Comparison of ENCODE assay signal across 18 cellular contexts in the genomic region with DNA sequence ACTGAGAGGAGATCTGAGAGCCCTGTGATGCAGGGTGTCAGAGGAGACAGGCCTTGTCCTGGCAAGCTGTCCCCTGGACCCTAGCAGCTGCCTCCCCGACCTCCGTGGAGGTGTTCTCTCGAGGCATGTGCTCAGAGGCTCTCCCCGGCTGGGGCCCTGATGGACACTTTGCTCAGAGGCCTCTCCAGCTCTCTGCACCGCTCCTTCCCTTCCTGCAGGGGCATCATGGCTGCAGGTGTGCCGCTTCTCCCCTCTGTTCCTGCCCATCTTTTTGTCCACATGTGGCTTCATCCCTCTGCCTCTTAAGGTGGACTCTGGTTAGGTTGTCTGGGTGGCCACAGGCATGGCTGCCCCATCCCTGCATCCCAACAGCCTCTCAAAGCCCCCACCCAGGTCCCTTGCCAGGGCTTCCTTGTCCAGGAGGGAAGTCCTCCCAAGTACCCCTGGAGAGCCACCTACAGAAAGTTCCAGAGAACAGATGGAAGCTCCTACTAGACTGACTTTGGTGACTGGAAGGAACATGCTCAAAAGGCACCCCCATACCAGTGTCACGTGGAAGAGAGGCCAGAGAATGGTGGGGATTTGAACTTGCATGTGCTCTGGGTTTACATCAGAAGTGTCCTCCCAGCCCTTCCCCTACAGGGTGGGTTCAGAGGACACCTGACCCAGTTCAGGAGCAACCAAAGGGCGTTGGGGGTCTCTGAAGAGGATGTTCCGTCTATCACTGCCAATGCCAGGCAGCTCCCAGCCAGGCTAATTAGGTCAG.
A peak's percentile ranks its signal among the peaks of the same experiment; 100 is the strongest.
DNase-seq lines count a peak whose midpoint lies in the region; ATAC-seq, FAIRE-seq and TF ChIP-seq lines count a peak whose summit lies in the region.
"Had no signal": no experiment of that assay in that cellular context is flagged by ENCODE, and none has a peak within 500 bp of the region (broad histone marks: within the 10 kb centered on the region; RNA-seq: fewer than 3 reads in every experiment).

No MANE protein-coding gene starts in this region.

- in situ Hi-C loops in KBM-7 (cut with MboI; ENCODE audit: low pct_unique_long_range_greater_than_20kb, low sequenced_read_pairs): no loop called here

- no peak for TF ChIP-seq CTCF in A549 (IDR thresholded peaks at IDR 0.05)
- TF ChIP-seq CTCF in GM12873 (IDR thresholded peaks at IDR 0.05; ENCODE audit: insufficient read depth, low read depth, low read length, missing control alignments): peak; percentile 42
- TF ChIP-seq CTCF in foreskin keratinocyte (conservative IDR thresholded peaks at IDR 0.05): peak; percentile 33

- no peaks in the 10 kb centered on the region for H3K4me1 ChIP-seq in A549
- H3K4me1 ChIP-seq in foreskin keratinocyte: peaks cover 17% of the 10 kb centered on the region
- H3K4me1 ChIP-seq: HAP-1 had no signal

- FAIRE-seq in A549 (lab: Jason Lieb, UNC): no peak

- H3K4me3 ChIP-seq in A549: no peak overlapping the region
- H3K4me3 ChIP-seq: gastrocnemius medialis, HAP-1, sigmoid colon, upper lobe of left lung had no signal

- H3K27me3 ChIP-seq in foreskin keratinocyte: no peaks in the 10 kb centered on the region
- H3K27me3 ChIP-seq: gastrocnemius medialis, sigmoid colon, upper lobe of left lung had no signal

- no peak for TF ChIP-seq POLR2A in A549 (IDR thresholded peaks at IDR 0.05; ENCODE audit: low read length)

- H3K27ac ChIP-seq in A549 (no peak overlapping the region), foreskin keratinocyte (peak overlapping the region; percentile 22)
- H3K27ac ChIP-seq: gastrocnemius medialis had no signal

- TF ChIP-seq EP300 in A549 (IDR thresholded peaks at IDR 0.05): no peak

- peak in 1 of 2 experiments; percentile 18 for DNase-seq in A549 (ENCODE audit: low read depth in 1 of 2, low spot score in 1 of 2)
- no peak for DNase-seq in foreskin keratinocyte
- DNase-seq in KBM-7: no peak
- no peak for DNase-seq in NK-92 treated with Interleukin-12 subunit alpha and Interleukin-12 subunit beta, amount 100 ng/mL, for 24 hours (lab: John Stamatoyannopoulos, UW)
- no peak for DNase-seq in occipital lobe (lab: John Stamatoyannopoulos, UW)
- DNase-seq: activated CD4-positive, alpha-beta T cell treated with anti-CD3 and anti-CD28 coated beads, Interleukin-2, amount 10 ng/mL, durations not matched to agents 24 days and 14 days; activated T-cell treated with anti-CD3 and anti-CD28 coated beads, Interleukin-2, amount 50 U/mL, for 1 hour; central memory CD4-positive, alpha-beta T cell; gastrocnemius medialis; immature natural killer cell; NCI-H1417 treated with DMSO at 0.1 percent for 48 hours; sigmoid colon; stimulated activated CD4-positive, alpha-beta T cell treated with anti-CD3 and anti-CD28 coated beads, Interleukin-4, amount 100 ng/mL, for 4 hours; upper lobe of left lung had no signal

- POLR2A ChIA-PET in A549 (lab: Yijun Ruan, JAX): no interaction called here

- ATAC-seq in A549 (peak; percentile 49 to 80; a peak in 5 of 6 replicates), SK-N-SH treated with all-trans-retinoic acid at 6 μM for 48 hours (peak; percentile 32; the same call in 2 of the 3 replicates), foreskin keratinocyte (peak; percentile 15), HG02973 (IDR thresholded peaks at IDR 0.05; ENCODE audit: unreplicated experiment) (no peak)
- ATAC-seq: gastrocnemius medialis had no signal

- no peaks in the 10 kb centered on the region for H3K9me3 ChIP-seq in A549
- H3K9me3 ChIP-seq: gastrocnemius medialis, HAP-1, sigmoid colon, upper lobe of left lung had no signal

- WGBS in A549 (ENCODE audit: missing lambda C conversion rate): 65% methylated on average over 9 of the region's 9 CpGs

- no peak overlapping the region for H3K4me2 ChIP-seq in A549

- TF ChIP-seq RAD21 in A549 (conservative IDR thresholded peaks at IDR 0.05 in 1 of 2, IDR thresholded peaks at IDR 0.05 in 1 of 2): no peak

- CTCF ChIA-PET in A549 (lab: Yijun Ruan, JAX): interaction anchor here (0.9 to 1.7 kb wide), 3 partner anchors 16 to 306 kb away, joined by 3 to 4 read pairs (median 3); no protein-coding TSS in a partner anchor

TF ChIP-seq in A549, 52 proteins besides CTCF, POLR2A, EP300 and RAD21 (continues in another document):
- TF ChIP-seq, protein P1, sequence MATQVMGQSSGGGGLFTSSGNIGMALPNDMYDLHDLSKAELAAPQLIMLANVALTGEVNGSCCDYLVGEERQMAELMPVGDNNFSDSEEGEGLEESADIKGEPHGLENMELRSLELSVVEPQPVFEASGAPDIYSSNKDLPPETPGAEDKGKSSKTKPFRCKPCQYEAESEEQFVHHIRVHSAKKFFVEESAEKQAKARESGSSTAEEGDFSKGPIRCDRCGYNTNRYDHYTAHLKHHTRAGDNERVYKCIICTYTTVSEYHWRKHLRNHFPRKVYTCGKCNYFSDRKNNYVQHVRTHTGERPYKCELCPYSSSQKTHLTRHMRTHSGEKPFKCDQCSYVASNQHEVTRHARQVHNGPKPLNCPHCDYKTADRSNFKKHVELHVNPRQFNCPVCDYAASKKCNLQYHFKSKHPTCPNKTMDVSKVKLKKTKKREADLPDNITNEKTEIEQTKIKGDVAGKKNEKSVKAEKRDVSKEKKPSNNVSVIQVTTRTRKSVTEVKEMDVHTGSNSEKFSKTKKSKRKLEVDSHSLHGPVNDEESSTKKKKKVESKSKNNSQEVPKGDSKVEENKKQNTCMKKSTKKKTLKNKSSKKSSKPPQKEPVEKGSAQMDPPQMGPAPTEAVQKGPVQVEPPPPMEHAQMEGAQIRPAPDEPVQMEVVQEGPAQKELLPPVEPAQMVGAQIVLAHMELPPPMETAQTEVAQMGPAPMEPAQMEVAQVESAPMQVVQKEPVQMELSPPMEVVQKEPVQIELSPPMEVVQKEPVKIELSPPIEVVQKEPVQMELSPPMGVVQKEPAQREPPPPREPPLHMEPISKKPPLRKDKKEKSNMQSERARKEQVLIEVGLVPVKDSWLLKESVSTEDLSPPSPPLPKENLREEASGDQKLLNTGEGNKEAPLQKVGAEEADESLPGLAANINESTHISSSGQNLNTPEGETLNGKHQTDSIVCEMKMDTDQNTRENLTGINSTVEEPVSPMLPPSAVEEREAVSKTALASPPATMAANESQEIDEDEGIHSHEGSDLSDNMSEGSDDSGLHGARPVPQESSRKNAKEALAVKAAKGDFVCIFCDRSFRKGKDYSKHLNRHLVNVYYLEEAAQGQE (IDR thresholded peaks at IDR 0.05): no peak
- TF ChIP-seq, protein P2, sequence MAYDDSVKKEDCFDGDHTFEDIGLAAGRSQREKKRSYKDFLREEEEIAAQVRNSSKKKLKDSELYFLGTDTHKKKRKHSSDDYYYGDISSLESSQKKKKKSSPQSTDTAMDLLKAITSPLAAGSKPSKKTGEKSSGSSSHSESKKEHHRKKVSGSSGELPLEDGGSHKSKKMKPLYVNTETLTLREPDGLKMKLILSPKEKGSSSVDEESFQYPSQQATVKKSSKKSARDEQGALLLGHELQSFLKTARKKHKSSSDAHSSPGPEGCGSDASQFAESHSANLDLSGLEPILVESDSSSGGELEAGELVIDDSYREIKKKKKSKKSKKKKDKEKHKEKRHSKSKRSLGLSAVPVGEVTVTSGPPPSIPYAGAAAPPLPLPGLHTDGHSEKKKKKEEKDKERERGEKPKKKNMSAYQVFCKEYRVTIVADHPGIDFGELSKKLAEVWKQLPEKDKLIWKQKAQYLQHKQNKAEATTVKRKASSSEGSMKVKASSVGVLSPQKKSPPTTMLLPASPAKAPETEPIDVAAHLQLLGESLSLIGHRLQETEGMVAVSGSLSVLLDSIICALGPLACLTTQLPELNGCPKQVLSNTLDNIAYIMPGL (CRISPR knock-in tag; IDR thresholded peaks at IDR 0.05; ENCODE audit: borderline replicate concordance): no peak
- TF ChIP-seq ESRRA (IDR thresholded peaks at IDR 0.05; ENCODE audit: borderline replicate concordance, low read length) (no peak), MAFK (IDR thresholded peaks at IDR 0.05; ENCODE audit: partially characterized antibody) (no peak)

TF ChIP-seq in SK-N-SH treated with all-trans-retinoic acid at 6 μM for 48 hours, 23 proteins besides CTCF, POLR2A, EP300 and RAD21:
- TF ChIP-seq, protein P3, sequence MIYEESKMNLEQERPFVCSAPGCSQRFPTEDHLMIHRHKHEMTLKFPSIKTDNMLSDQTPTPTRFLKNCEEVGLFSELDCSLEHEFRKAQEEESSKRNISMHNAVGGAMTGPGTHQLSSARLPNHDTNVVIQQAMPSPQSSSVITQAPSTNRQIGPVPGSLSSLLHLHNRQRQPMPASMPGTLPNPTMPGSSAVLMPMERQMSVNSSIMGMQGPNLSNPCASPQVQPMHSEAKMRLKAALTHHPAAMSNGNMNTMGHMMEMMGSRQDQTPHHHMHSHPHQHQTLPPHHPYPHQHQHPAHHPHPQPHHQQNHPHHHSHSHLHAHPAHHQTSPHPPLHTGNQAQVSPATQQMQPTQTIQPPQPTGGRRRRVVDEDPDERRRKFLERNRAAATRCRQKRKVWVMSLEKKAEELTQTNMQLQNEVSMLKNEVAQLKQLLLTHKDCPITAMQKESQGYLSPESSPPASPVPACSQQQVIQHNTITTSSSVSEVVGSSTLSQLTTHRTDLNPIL (CRISPR knock-in tag; IDR thresholded peaks at IDR 0.05; ENCODE audit: low read depth): no peak
- no peak for TF ChIP-seq PPARA (CRISPR knock-in tag; IDR thresholded peaks at IDR 0.05; ENCODE audit: borderline replicate concordance)
